ENCODE assay signal across 1 cellular context in genomic region chr1:42186172-42186571, GRCh38.
TF ChIP-seq lines count a peak whose summit lies in the region.

No MANE protein-coding gene starts in this region.

TF ChIP-seq in IMR-90, 13 proteins besides CTCF, POLR2A, EP300 and RAD21 (continued from another document):
- no peak for TF ChIP-seq MAFK (IDR thresholded peaks at IDR 0.05; ENCODE audit: low read depth, low read length)
- TF ChIP-seq RFX5 (IDR thresholded peaks at IDR 0.05; ENCODE audit: low read depth, low read length): no peak
- no peak for TF ChIP-seq MXI1 (IDR thresholded peaks at IDR 0.05; ENCODE audit: borderline replicate concordance, low read depth, low read length)
